33 cellular contexts compared by ENCODE assay signal in the genomic region with DNA sequence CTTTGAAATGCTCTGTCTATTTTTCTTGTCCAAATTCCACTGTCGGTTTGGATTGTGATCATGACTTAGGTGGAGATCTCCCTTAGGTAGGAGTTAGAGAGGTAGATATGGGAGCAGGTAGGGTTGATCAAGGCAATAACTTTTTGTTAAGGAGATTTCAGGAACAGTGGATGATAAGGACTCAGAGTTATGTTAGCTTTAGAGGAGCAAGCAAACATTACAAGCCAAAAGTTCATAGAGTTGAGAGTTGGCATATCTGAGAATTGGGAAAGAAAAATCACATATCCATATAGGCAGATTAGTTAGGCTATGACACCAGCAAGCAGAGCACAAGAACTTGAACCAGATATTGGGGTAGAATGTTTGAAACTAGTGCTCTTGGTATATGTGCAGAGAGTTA.
"Had no signal": no experiment of that assay in that cellular context is flagged by ENCODE, and none has a peak within 500 bp of the region (broad histone marks: within the 10 kb centered on the region; RNA-seq: fewer than 3 reads in every experiment).

No MANE protein-coding gene starts in this region.

- H3K4me1 ChIP-seq: adrenal gland, body of pancreas, breast epithelium had no signal

- H3K27me3 ChIP-seq: ascending aorta, body of pancreas, brain microvascular endothelial cell, breast epithelium had no signal

- H3K4me3 ChIP-seq: adrenal gland, ascending aorta, body of pancreas, breast epithelium, cardiac muscle cell had no signal

- H3K9me3 ChIP-seq: adrenal gland, ascending aorta, body of pancreas, breast epithelium had no signal

- H3K27ac ChIP-seq: adrenal gland, ascending aorta, body of pancreas, brain microvascular endothelial cell, breast epithelium, cardiac muscle cell had no signal

- FAIRE-seq: astrocyte, bronchial epithelial cell, colon had no signal

- H3K36me3 ChIP-seq: adrenal gland, ascending aorta, brain microvascular endothelial cell, cardiac muscle cell had no signal

- DNase-seq: activated effector memory CD4-positive, alpha-beta T cell treated with anti-CD3 and anti-CD28 coated beads, Interleukin-2, amount 50 U/mL, for 16 hours; activated effector memory CD4-positive, alpha-beta T cell treated with Interleukin-2 at 50 U/mL for 16 hours; activated gamma-delta T cell; activated gamma-delta T cell treated with Interleukin-2 at 50 U/mL for 16 hours; activated naive CD4-positive, alpha-beta T cell; activated naive CD4-positive, alpha-beta T cell treated with anti-CD3 and anti-CD28 coated beads for 36 hours; activated naive CD4-positive, alpha-beta T cell treated with anti-CD3 and anti-CD28 coated beads, Interleukin-2, amount 10 ng/mL, durations not matched to agents 7 days and 5 days; activated naive CD4-positive, alpha-beta T cell treated with anti-CD3 and anti-CD28 coated beads, Interleukin-2, amount 50 U/mL, for 16 hours; activated naive CD4-positive, alpha-beta T cell treated with Interleukin-2 at 50 U/mL for 16 hours; activated naive CD8-positive, alpha-beta T cell treated with anti-CD3 and anti-CD28 coated beads for 36 hours; activated naive CD8-positive, alpha-beta T cell treated with anti-CD3 and anti-CD28 coated beads, Interleukin-2, amount 10 ng/mL, durations not matched to agents 7 days and 5 days; activated naive CD8-positive, alpha-beta T cell treated with anti-CD3 and anti-CD28 coated beads, Interleukin-2, amount 50 U/mL, for 24 hours; activated T-cell treated with anti-CD3 and anti-CD28 coated beads, Interleukin-2, amount 50 U/mL, for 24 hours; activated T-cell treated with anti-CD3 and anti-CD28 coated beads, Interleukin-2, amount 50 U/mL, for 4 hours; activated T-cell treated with anti-CD3 and anti-CD28 coated beads, Interleukin-2, amount 50 U/mL, for 48 hours; activated T-cell treated with anti-CD3 and anti-CD28 coated beads, Interleukin-2, amount 50 U/mL, for 72 hours; adrenal gland; amniotic stem cell; amygdala; anterior cingulate cortex; aorta; body of pancreas; brain microvascular endothelial cell; caudate nucleus; central memory CD4-positive, alpha-beta T cell; cerebellar nuclear complex had no signal

- ATAC-seq: activated naive CD8-positive, alpha-beta T cell treated with anti-CD3 and anti-CD28 coated beads, Interleukin-2, amount 50 U/mL, for 24 hours; activated T-cell treated with anti-CD3 and anti-CD28 coated beads, Interleukin-2, amount 50 U/mL, for 4 hours; activated T-helper 17 cell treated with anti-CD3 and anti-CD28 coated beads, Interleukin-2, amount 50 U/mL, for 72 hours; body of pancreas had no signal
